25 cellular contexts compared by ENCODE assay signal in genomic region chr13:47064381-47064780, GRCh38.
"Had no signal": no experiment of that assay in that cellular context is flagged by ENCODE, and none has a peak within 500 bp of the region (broad histone marks: within the 10 kb centered on the region; RNA-seq: fewer than 3 reads in every experiment).

No MANE protein-coding gene starts in this region.

- ATAC-seq: naive thymus-derived CD4-positive, alpha-beta T cell; natural killer cell; pancreas; right lobe of liver; stimulated activated effector memory CD8-positive, alpha-beta T cell treated with anti-CD3 and anti-CD28 coated beads, Interleukin-12 subunit alpha, Interleukin-12 subunit beta, amount 100 ng/mL, for 72 hours; stimulated activated naive B cell treated with anti-CD40 and anti-IgM and Interleukin-4, amounts not matched to agents 10 μg/mL and 1 μg/mL and 100 μg/mL, for 72 hours had no signal

- H3K36me3 ChIP-seq: neutrophil, pancreas, prostate gland, right atrium auricular region, right lobe of liver, sigmoid colon, stomach, thoracic aorta, tibial artery, transverse colon, upper lobe of left lung, vagina had no signal

- H3K27ac ChIP-seq: neutrophil, pancreas, prostate gland, right atrium auricular region, right lobe of liver, sigmoid colon, stomach, thoracic aorta, tibial artery, transverse colon, upper lobe of left lung, vagina had no signal

- H3K9me3 ChIP-seq: neutrophil, pancreas, prostate gland, vagina had no signal

- H3K4me3 ChIP-seq: pancreas, prostate gland, right atrium auricular region, right lobe of liver, sigmoid colon, stomach, thoracic aorta, tibial artery, transverse colon, upper lobe of left lung, vagina had no signal

- FAIRE-seq: pancreas, small intestine, urothelium cell line had no signal

- H3K27me3 ChIP-seq: neutrophil, pancreas, right atrium auricular region, right lobe of liver, sigmoid colon, stomach, tibial artery, transverse colon, upper lobe of left lung, vagina had no signal

- DNase-seq: naive thymus-derived CD4-positive, alpha-beta T cell; natural killer cell; nucleus accumbens; pancreas; retina; right lobe of liver; sigmoid colon; small intestine; stimulated activated CD4-positive, alpha-beta T cell treated with anti-CD3 and anti-CD28 coated beads, Interleukin-15, amount 100 ng/mL, for 24 hours; stimulated activated CD4-positive, alpha-beta T cell treated with anti-CD3 and anti-CD28 coated beads, Interleukin-2, amount 100 ng/mL, for 24 hours; stimulated activated CD4-positive, alpha-beta T cell treated with anti-CD3 and anti-CD28 coated beads, Interleukin-2, amount 100 ng/mL, for 48 hours; stimulated activated CD4-positive, alpha-beta T cell treated with anti-CD3 and anti-CD28 coated beads, Interleukin-4, amount 100 ng/mL, for 24 hours; stimulated activated naive B cell treated with anti-CD40 and anti-IgM and Interleukin-4, amounts not matched to agents 10 μg/mL and 1 μg/mL and 100 μg/mL, for 72 hours; stimulated activated naive CD4-positive, alpha-beta T cell treated with Interleukin-2 at 50 U/mL for 16 hours; stomach; tibial artery; transverse colon; upper lobe of left lung had no signal

- H3K4me1 ChIP-seq: pancreas, prostate gland, right atrium auricular region, right lobe of liver, sigmoid colon, stomach, tibial artery, transverse colon, upper lobe of left lung, vagina had no signal
